In genomic region chr9:101907466-101907865, GRCh38 we compare ENCODE assay signal across 27 cellular contexts.
"Had no signal": no experiment of that assay in that cellular context is flagged by ENCODE, and none has a peak within 500 bp of the region (broad histone marks: within the 10 kb centered on the region; RNA-seq: fewer than 3 reads in every experiment).

No MANE protein-coding gene starts in this region.

- H3K36me3 ChIP-seq: neutrophil, pancreas, prostate gland, right lobe of liver, sigmoid colon, stomach, suprapubic skin, tibial artery, transverse colon, upper lobe of right lung, vagina had no signal

- ATAC-seq: naive thymus-derived CD8-positive, alpha-beta T cell; natural killer cell treated with Interleukin-12 subunit alpha and Interleukin-12 subunit beta and Interleukin-15 and Interleukin-18, amount 100 ng/mL, for 72 hours; pancreas; right cardiac atrium; right lobe of liver; stimulated activated effector memory CD8-positive, alpha-beta T cell treated with anti-CD3 and anti-CD28 coated beads, Interleukin-12 subunit alpha, Interleukin-12 subunit beta, amount 100 ng/mL, for 72 hours; stimulated activated naive B cell treated with anti-CD40 and anti-IgM and Interleukin-4, amounts not matched to agents 10 μg/mL and 1 μg/mL and 100 μg/mL, for 72 hours; upper lobe of right lung had no signal

- H3K27ac ChIP-seq: neutrophil, pancreas, prostate gland, right lobe of liver, sigmoid colon, stomach, suprapubic skin, testis, tibial artery, transverse colon, upper lobe of right lung, vagina had no signal

- H3K9me3 ChIP-seq: neutrophil, pancreas, prostate gland, right lobe of liver, sigmoid colon, suprapubic skin, testis, transverse colon, upper lobe of right lung, vagina had no signal

- H3K27me3 ChIP-seq: neutrophil, pancreas, right lobe of liver, sigmoid colon, stomach, suprapubic skin, testis, tibial artery, transverse colon, upper lobe of right lung, vagina had no signal

- H3K4me1 ChIP-seq: pancreas, prostate gland, right lobe of liver, sigmoid colon, stomach, suprapubic skin, testis, tibial artery, transverse colon, upper lobe of right lung, vagina had no signal

- FAIRE-seq: pancreas, small intestine had no signal

- DNase-seq: naive thymus-derived CD8-positive, alpha-beta T cell; nephron progenitor cell; nucleus accumbens; pancreas; retina; right cardiac atrium; right lobe of liver; sigmoid colon; small intestine; stimulated activated CD4-positive, alpha-beta T cell treated with anti-CD3 and anti-CD28 coated beads, Interleukin-15, amount 100 ng/mL, for 24 hours; stimulated activated CD4-positive, alpha-beta T cell treated with anti-CD3 and anti-CD28 coated beads, Interleukin-2, amount 100 ng/mL, for 24 hours; stimulated activated CD4-positive, alpha-beta T cell treated with anti-CD3 and anti-CD28 coated beads, Interleukin-2, amount 100 ng/mL, for 48 hours; stimulated activated CD4-positive, alpha-beta T cell treated with anti-CD3 and anti-CD28 coated beads, Interleukin-4, amount 100 ng/mL, for 24 hours; stimulated activated naive B cell treated with anti-CD40 and anti-IgM and Interleukin-4, amounts not matched to agents 10 μg/mL and 1 μg/mL and 100 μg/mL, for 72 hours; stimulated activated naive CD4-positive, alpha-beta T cell treated with Interleukin-2 at 50 U/mL for 16 hours; stomach; substantia nigra; testis; tibial artery; transverse colon; upper lobe of right lung had no signal

- H3K4me3 ChIP-seq: pancreas, prostate gland, right lobe of liver, sigmoid colon, stomach, suprapubic skin, testis, tibial artery, transverse colon, upper lobe of right lung, vagina had no signal
